1 cellular context compared by ENCODE assay signal in the genomic region with DNA sequence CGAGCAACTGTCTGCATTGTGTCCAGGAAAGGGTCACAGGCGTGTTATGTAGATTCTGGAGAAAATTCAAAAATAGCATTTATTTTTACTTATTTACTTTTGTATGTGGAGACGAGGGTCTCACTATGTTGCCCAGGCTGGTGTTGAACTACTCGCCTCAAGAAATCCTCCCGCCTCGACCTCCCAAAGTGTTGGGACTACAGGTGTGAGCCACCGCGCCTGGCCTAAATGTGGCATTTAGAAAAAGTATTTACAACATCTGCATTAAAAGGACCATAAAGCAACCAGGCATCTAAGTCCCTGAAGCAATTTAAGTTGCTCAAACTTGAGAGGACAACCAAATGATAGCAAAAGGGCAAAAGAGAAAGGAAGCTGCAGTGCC.
TF ChIP-seq lines count a peak whose summit lies in the region.

No MANE protein-coding gene starts in this region.

TF ChIP-seq in HEK293, 187 proteins besides CTCF, POLR2A, EP300 and RAD21 (continued from another document):
- TF ChIP-seq, protein P1, sequence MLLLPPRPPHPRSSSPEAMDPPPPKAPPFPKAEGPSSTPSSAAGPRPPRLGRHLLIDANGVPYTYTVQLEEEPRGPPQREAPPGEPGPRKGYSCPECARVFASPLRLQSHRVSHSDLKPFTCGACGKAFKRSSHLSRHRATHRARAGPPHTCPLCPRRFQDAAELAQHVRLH (tag by site-specific recombination; IDR thresholded peaks at IDR 0.05): no peak
- TF ChIP-seq ZNF121 (tag by site-specific recombination; IDR thresholded peaks at IDR 0.05) (peak; percentile 47; the same call in 1 of the 2 replicates), ZNF132 (tag by site-specific recombination; IDR thresholded peaks at IDR 0.05; ENCODE audit: borderline replicate concordance) (no peak), WT1 (tag by site-specific recombination; IDR thresholded peaks at IDR 0.05) (no peak), ZNF274 (IDR thresholded peaks at IDR 0.05; ENCODE audit: low read length) (no peak), ZNF274 (tag by site-specific recombination; IDR thresholded peaks at IDR 0.05; ENCODE audit: borderline replicate concordance) (no peak), KLF1 (tag by site-specific recombination; IDR thresholded peaks at IDR 0.05) (no peak), ZNF157 (tag by site-specific recombination; IDR thresholded peaks at IDR 0.05) (no peak), ZNF561 (tag by site-specific recombination; IDR thresholded peaks at IDR 0.05; ENCODE audit: borderline replicate concordance) (no peak)
- TF ChIP-seq, protein P2, sequence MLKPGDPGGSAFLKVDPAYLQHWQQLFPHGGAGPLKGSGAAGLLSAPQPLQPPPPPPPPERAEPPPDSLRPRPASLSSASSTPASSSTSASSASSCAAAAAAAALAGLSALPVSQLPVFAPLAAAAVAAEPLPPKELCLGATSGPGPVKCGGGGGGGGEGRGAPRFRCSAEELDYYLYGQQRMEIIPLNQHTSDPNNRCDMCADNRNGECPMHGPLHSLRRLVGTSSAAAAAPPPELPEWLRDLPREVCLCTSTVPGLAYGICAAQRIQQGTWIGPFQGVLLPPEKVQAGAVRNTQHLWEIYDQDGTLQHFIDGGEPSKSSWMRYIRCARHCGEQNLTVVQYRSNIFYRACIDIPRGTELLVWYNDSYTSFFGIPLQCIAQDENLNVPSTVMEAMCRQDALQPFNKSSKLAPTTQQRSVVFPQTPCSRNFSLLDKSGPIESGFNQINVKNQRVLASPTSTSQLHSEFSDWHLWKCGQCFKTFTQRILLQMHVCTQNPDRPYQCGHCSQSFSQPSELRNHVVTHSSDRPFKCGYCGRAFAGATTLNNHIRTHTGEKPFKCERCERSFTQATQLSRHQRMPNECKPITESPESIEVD (tag by site-specific recombination; IDR thresholded peaks at IDR 0.05): no peak
TF ChIP-seq in HEK293: peak in this region for 2.
